1 cellular context compared by ENCODE assay signal in the genomic region with DNA sequence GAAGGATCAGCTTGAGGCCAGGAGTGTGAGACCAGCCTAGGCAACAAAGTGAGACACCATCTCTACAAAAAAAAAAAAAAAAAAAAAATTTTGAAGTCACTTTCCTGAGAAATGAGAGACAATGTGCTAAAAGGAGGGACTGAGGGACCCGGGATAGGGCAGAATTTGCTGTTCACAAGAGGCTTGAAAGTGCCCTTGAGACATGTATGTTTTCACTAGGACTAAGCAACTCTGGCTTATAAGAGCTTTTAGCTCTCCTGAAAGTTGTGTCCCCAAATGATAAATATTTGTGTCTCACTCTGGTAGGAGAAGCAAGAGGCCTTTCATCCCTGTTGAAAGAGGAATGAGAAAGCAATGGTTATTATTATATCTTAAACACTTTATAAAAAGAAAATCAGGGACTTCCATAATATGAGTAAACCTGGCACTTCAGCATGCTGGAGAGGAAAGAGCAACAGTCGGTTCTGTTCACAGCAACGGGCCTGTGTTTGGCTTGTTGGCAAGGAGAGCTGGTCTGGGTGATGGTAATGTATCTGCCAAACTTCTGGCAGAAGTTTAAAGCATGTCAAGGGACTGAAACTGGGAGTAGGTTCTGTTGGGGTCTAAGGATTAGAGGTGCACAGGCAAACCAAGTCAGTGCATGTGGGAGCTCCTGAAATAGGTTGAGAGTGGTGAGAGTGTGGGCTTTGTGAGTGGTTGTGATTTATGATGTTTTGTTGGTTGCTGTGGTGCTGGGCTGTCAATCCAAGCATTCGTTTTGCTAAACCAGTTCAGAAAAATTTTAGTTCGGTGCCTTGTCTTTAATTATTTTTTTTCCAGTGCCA.
TF ChIP-seq lines count a peak whose summit lies in the region.

No MANE protein-coding gene starts in this region.

TF ChIP-seq in HEK293T, 16 proteins besides CTCF, POLR2A, EP300 and RAD21:
- no peak for TF ChIP-seq CTBP1 (IDR thresholded peaks at IDR 0.05; ENCODE audit: borderline replicate concordance)
- TF ChIP-seq, protein P1, sequence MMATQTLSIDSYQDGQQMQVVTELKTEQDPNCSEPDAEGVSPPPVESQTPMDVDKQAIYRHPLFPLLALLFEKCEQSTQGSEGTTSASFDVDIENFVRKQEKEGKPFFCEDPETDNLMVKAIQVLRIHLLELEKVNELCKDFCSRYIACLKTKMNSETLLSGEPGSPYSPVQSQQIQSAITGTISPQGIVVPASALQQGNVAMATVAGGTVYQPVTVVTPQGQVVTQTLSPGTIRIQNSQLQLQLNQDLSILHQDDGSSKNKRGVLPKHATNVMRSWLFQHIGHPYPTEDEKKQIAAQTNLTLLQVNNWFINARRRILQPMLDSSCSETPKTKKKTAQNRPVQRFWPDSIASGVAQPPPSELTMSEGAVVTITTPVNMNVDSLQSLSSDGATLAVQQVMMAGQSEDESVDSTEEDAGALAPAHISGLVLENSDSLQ (IDR thresholded peaks at IDR 0.05) = 0 out of 2 replicates have a peak, but pooled peaks have one; percentile 37
